ENCODE assay signal across 29 cellular contexts in genomic region chr5:23591250-23591649, GRCh38.
"Had no signal": no experiment of that assay in that cellular context is flagged by ENCODE, and none has a peak within 500 bp of the region (broad histone marks: within the 10 kb centered on the region; RNA-seq: fewer than 3 reads in every experiment).

No MANE protein-coding gene starts in this region.

- H3K9me3 Mint-ChIP-seq: stimulated activated naive CD8-positive, alpha-beta T cell treated with anti-CD3 and anti-CD28 coated beads, Interleukin-15, Interleukin-2, amounts not matched to agents 100 ng/mL and 50 ng/mL, for 24 hours; type B pancreatic cell had no signal

- H3K36me3 Mint-ChIP-seq: stimulated activated effector memory CD8-positive, alpha-beta T cell treated with anti-CD3 and anti-CD28 coated beads, Interleukin-12 subunit alpha, Interleukin-12 subunit beta, amount 100 ng/mL, for 72 hours; stimulated activated memory B cell treated with anti-CD40 and anti-IgM and Interleukin-4, amounts not matched to agents 10 μg/mL and 1 μg/mL and 100 μg/mL, for 72 hours; stimulated activated naive B cell treated with anti-CD40 and anti-IgM and Interleukin-4, amounts not matched to agents 10 μg/mL and 1 μg/mL and 100 μg/mL, for 72 hours; type B pancreatic cell had no signal

- H3K36me3 ChIP-seq: stomach, suprapubic skin, thoracic aorta, thyroid gland, tibial artery, tibial nerve, transverse colon, upper lobe of left lung, upper lobe of right lung, uterus, vagina had no signal

- FAIRE-seq: urothelium cell line had no signal

- H3K27ac Mint-ChIP-seq: stimulated activated effector memory CD8-positive, alpha-beta T cell treated with anti-CD3 and anti-CD28 coated beads, Interleukin-12 subunit alpha, Interleukin-12 subunit beta, amount 100 ng/mL, for 72 hours; stimulated activated memory B cell treated with anti-CD40 and anti-IgM and Interleukin-4, amounts not matched to agents 10 μg/mL and 1 μg/mL and 100 μg/mL, for 72 hours; stimulated activated naive B cell treated with anti-CD40 and anti-IgM and Interleukin-4, amounts not matched to agents 10 μg/mL and 1 μg/mL and 100 μg/mL, for 72 hours; stimulated activated naive CD8-positive, alpha-beta T cell treated with anti-CD3 and anti-CD28 coated beads, Interleukin-15, amount 100 ng/mL, for 72 hours; stimulated activated naive CD8-positive, alpha-beta T cell treated with anti-CD3 and anti-CD28 coated beads, Interleukin-15, Interleukin-2, amounts not matched to agents 100 ng/mL and 50 ng/mL, for 24 hours; type B pancreatic cell had no signal

- H3K9me3 ChIP-seq: stomach, suprapubic skin, testis, thoracic aorta, thyroid gland, tibial artery, tibial nerve, upper lobe of left lung, upper lobe of right lung, uterus, vagina had no signal

- H3K4me1 ChIP-seq: stomach, suprapubic skin, testis, thyroid gland, tibial artery, tibial nerve, transverse colon, upper lobe of left lung, upper lobe of right lung, uterus, vagina had no signal

- H3K4me3 ChIP-seq: stomach, suprapubic skin, testis, thoracic aorta, thyroid gland, tibial artery, tibial nerve, transverse colon, upper lobe of left lung, upper lobe of right lung, uterus, vagina had no signal

- ATAC-seq: stimulated activated effector memory CD8-positive, alpha-beta T cell treated with anti-CD3 and anti-CD28 coated beads, Interleukin-12 subunit alpha, Interleukin-12 subunit beta, amount 100 ng/mL, for 72 hours; stimulated activated memory B cell treated with anti-CD40 and anti-IgM and Interleukin-4, amounts not matched to agents 10 μg/mL and 1 μg/mL and 100 μg/mL, for 72 hours; stimulated activated naive B cell treated with anti-CD40 and anti-IgM and Interleukin-4, amounts not matched to agents 10 μg/mL and 1 μg/mL and 100 μg/mL, for 72 hours; stimulated activated naive CD8-positive, alpha-beta T cell treated with anti-CD3 and anti-CD28 coated beads, Interleukin-15, amount 100 ng/mL, for 72 hours; stimulated activated naive CD8-positive, alpha-beta T cell treated with anti-CD3 and anti-CD28 coated beads, Interleukin-15, Interleukin-2, amounts not matched to agents 100 U/mL and 50 U/mL, for 24 hours; upper lobe of right lung had no signal

- DNase-seq: stimulated activated CD4-positive, alpha-beta T cell treated with anti-CD3 and anti-CD28 coated beads, Interleukin-2, amount 100 ng/mL, for 48 hours; stimulated activated CD4-positive, alpha-beta T cell treated with anti-CD3 and anti-CD28 coated beads, Interleukin-4, amount 100 ng/mL, for 1 hour; stimulated activated CD4-positive, alpha-beta T cell treated with anti-CD3 and anti-CD28 coated beads, Interleukin-4, amount 100 ng/mL, for 24 hours; stimulated activated CD4-positive, alpha-beta T cell treated with anti-CD3 and anti-CD28 coated beads, Interleukin-4, amount 100 ng/mL, for 4 hours; stimulated activated CD8-positive, alpha-beta memory T cell treated with anti-CD3 and anti-CD28 coated beads, Interleukin-4, amount 100 ng/mL, for 48 hours; stimulated activated naive B cell treated with anti-CD40 and anti-IgM and Interleukin-4, amounts not matched to agents 10 μg/mL and 1 μg/mL and 100 μg/mL, for 72 hours; stimulated activated naive CD4-positive, alpha-beta T cell; stimulated activated naive CD4-positive, alpha-beta T cell treated with Interleukin-2 at 50 U/mL for 16 hours; stimulated activated naive CD8-positive, alpha-beta T cell treated with anti-CD3 and anti-CD28 coated beads, Interleukin-15, amount 100 ng/mL, for 72 hours; stimulated activated naive CD8-positive, alpha-beta T cell treated with anti-CD3 and anti-CD28 coated beads, Interleukin-15, Interleukin-2, amounts not matched to agents 100 U/mL and 50 U/mL, for 24 hours; stomach; substantia nigra; testis; thyroid gland; tibial artery; transverse colon; trophoblast cell; upper lobe of left lung; upper lobe of right lung; uterus had no signal

- H3K27me3 ChIP-seq: stomach, suprapubic skin, testis, thyroid gland, tibial artery, tibial nerve, transverse colon, upper lobe of left lung, upper lobe of right lung, vagina had no signal

- H3K27ac ChIP-seq: stomach, suprapubic skin, testis, thoracic aorta, thyroid gland, tibial artery, tibial nerve, transverse colon, upper lobe of left lung, upper lobe of right lung, uterus, vagina had no signal
